1 cellular context compared by ENCODE assay signal in genomic region chr3:55571913-55572312, GRCh38.
TF ChIP-seq lines count a peak whose summit lies in the region.

No MANE protein-coding gene starts in this region.

TF ChIP-seq in WTC11, 78 proteins besides CTCF, POLR2A, EP300 and RAD21 (continued from another document):
- no peak for TF ChIP-seq ARID4B (CRISPR knock-in tag; IDR thresholded peaks at IDR 0.05; ENCODE audit: borderline replicate concordance)
- peak; percentile 41; the same call in 1 of the 2 replicates for TF ChIP-seq SP1 (CRISPR knock-in tag; conservative IDR thresholded peaks at IDR 0.05)
- TF ChIP-seq ELF4 (CRISPR knock-in tag; IDR thresholded peaks at IDR 0.05; ENCODE audit: low read depth): no peak
- TF ChIP-seq IRF1 (CRISPR knock-in tag; IDR thresholded peaks at IDR 0.05): no peak
- TF ChIP-seq EMX1 (CRISPR knock-in tag; IDR thresholded peaks at IDR 0.05): no peak
- peak; percentile 56; the same call in 1 of the 2 replicates for TF ChIP-seq MAX (CRISPR knock-in tag; IDR thresholded peaks at IDR 0.05)
- TF ChIP-seq, protein P1, sequence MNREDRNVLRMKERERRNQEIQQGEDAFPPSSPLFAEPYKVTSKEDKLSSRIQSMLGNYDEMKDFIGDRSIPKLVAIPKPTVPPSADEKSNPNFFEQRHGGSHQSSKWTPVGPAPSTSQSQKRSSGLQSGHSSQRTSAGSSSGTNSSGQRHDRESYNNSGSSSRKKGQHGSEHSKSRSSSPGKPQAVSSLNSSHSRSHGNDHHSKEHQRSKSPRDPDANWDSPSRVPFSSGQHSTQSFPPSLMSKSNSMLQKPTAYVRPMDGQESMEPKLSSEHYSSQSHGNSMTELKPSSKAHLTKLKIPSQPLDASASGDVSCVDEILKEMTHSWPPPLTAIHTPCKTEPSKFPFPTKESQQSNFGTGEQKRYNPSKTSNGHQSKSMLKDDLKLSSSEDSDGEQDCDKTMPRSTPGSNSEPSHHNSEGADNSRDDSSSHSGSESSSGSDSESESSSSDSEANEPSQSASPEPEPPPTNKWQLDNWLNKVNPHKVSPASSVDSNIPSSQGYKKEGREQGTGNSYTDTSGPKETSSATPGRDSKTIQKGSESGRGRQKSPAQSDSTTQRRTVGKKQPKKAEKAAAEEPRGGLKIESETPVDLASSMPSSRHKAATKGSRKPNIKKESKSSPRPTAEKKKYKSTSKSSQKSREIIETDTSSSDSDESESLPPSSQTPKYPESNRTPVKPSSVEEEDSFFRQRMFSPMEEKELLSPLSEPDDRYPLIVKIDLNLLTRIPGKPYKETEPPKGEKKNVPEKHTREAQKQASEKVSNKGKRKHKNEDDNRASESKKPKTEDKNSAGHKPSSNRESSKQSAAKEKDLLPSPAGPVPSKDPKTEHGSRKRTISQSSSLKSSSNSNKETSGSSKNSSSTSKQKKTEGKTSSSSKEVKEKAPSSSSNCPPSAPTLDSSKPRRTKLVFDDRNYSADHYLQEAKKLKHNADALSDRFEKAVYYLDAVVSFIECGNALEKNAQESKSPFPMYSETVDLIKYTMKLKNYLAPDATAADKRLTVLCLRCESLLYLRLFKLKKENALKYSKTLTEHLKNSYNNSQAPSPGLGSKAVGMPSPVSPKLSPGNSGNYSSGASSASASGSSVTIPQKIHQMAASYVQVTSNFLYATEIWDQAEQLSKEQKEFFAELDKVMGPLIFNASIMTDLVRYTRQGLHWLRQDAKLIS (CRISPR knock-in tag; IDR thresholded peaks at IDR 0.05; ENCODE audit: borderline replicate concordance): no peak
- no peak for TF ChIP-seq RELA (CRISPR knock-in tag; IDR thresholded peaks at IDR 0.05; ENCODE audit: borderline replicate concordance)
- peak; percentile 71; the same call in 1 of the 2 replicates for TF ChIP-seq TP53 (CRISPR knock-in tag; IDR thresholded peaks at IDR 0.05)
- no peak for TF ChIP-seq MXD4 (CRISPR knock-in tag; IDR thresholded peaks at IDR 0.05; ENCODE audit: borderline replicate concordance)
- TF ChIP-seq, protein P2, sequence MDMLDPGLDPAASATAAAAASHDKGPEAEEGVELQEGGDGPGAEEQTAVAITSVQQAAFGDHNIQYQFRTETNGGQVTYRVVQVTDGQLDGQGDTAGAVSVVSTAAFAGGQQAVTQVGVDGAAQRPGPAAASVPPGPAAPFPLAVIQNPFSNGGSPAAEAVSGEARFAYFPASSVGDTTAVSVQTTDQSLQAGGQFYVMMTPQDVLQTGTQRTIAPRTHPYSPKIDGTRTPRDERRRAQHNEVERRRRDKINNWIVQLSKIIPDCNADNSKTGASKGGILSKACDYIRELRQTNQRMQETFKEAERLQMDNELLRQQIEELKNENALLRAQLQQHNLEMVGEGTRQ (CRISPR knock-in tag; IDR thresholded peaks at IDR 0.05): no peak
- TF ChIP-seq ZNF138 (CRISPR knock-in tag; conservative IDR thresholded peaks at IDR 0.05): no peak; the same call in 1 of the 2 replicates
- TF ChIP-seq, protein P3, sequence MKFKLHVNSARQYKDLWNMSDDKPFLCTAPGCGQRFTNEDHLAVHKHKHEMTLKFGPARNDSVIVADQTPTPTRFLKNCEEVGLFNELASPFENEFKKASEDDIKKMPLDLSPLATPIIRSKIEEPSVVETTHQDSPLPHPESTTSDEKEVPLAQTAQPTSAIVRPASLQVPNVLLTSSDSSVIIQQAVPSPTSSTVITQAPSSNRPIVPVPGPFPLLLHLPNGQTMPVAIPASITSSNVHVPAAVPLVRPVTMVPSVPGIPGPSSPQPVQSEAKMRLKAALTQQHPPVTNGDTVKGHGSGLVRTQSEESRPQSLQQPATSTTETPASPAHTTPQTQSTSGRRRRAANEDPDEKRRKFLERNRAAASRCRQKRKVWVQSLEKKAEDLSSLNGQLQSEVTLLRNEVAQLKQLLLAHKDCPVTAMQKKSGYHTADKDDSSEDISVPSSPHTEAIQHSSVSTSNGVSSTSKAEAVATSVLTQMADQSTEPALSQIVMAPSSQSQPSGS (CRISPR knock-in tag; IDR thresholded peaks at IDR 0.05; ENCODE audit: borderline replicate concordance, low read depth): no peak
- no peak for TF ChIP-seq CREB1 (CRISPR knock-in tag; IDR thresholded peaks at IDR 0.05)
- no peak for TF ChIP-seq ATF1 (CRISPR knock-in tag; IDR thresholded peaks at IDR 0.05)
- 0 out of 2 replicates have a peak, but pooled peaks have one; percentile 17 for TF ChIP-seq NFE2L1 (CRISPR knock-in tag; IDR thresholded peaks at IDR 0.05)
- TF ChIP-seq ATF6 (CRISPR knock-in tag; IDR thresholded peaks at IDR 0.05): no peak
- TF ChIP-seq NFATC4 (CRISPR knock-in tag; IDR thresholded peaks at IDR 0.05): no peak
- TF ChIP-seq FOXP1 (CRISPR knock-in tag; IDR thresholded peaks at IDR 0.05; ENCODE audit: borderline replicate concordance): no peak
- TF ChIP-seq, protein P4, sequence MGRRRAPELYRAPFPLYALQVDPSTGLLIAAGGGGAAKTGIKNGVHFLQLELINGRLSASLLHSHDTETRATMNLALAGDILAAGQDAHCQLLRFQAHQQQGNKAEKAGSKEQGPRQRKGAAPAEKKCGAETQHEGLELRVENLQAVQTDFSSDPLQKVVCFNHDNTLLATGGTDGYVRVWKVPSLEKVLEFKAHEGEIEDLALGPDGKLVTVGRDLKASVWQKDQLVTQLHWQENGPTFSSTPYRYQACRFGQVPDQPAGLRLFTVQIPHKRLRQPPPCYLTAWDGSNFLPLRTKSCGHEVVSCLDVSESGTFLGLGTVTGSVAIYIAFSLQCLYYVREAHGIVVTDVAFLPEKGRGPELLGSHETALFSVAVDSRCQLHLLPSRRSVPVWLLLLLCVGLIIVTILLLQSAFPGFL (CRISPR knock-in tag; IDR thresholded peaks at IDR 0.05; ENCODE audit: borderline replicate concordance): no peak
- TF ChIP-seq GTF2I (CRISPR knock-in tag; conservative IDR thresholded peaks at IDR 0.05): no peak
- TF ChIP-seq IRF2 (CRISPR knock-in tag; IDR thresholded peaks at IDR 0.05; ENCODE audit: borderline replicate concordance, low read depth): no peak
- no peak for TF ChIP-seq STAT6 (CRISPR knock-in tag; conservative IDR thresholded peaks at IDR 0.05; ENCODE audit: low read depth)
- TF ChIP-seq ZNF423 (CRISPR knock-in tag; IDR thresholded peaks at IDR 0.05): peak; percentile 75
- TF ChIP-seq ZNF219 (CRISPR knock-in tag; IDR thresholded peaks at IDR 0.05; ENCODE audit: borderline replicate concordance): 0 out of 2 replicates have a peak, but pooled peaks have one; percentile 33
- TF ChIP-seq SMAD3 (CRISPR knock-in tag; IDR thresholded peaks at IDR 0.05; ENCODE audit: borderline replicate concordance): no peak
- no peak for TF ChIP-seq ZNF416 (CRISPR knock-in tag; IDR thresholded peaks at IDR 0.05)
- peak; percentile 48; the same call in 1 of the 2 replicates for TF ChIP-seq ZBTB21 (CRISPR knock-in tag; IDR thresholded peaks at IDR 0.05; ENCODE audit: borderline replicate concordance)
- TF ChIP-seq ZNF396 (CRISPR knock-in tag; IDR thresholded peaks at IDR 0.05; ENCODE audit: borderline replicate concordance): no peak
- TF ChIP-seq CBFB (CRISPR knock-in tag; IDR thresholded peaks at IDR 0.05; ENCODE audit: low read depth): no peak
- TF ChIP-seq, protein P5, sequence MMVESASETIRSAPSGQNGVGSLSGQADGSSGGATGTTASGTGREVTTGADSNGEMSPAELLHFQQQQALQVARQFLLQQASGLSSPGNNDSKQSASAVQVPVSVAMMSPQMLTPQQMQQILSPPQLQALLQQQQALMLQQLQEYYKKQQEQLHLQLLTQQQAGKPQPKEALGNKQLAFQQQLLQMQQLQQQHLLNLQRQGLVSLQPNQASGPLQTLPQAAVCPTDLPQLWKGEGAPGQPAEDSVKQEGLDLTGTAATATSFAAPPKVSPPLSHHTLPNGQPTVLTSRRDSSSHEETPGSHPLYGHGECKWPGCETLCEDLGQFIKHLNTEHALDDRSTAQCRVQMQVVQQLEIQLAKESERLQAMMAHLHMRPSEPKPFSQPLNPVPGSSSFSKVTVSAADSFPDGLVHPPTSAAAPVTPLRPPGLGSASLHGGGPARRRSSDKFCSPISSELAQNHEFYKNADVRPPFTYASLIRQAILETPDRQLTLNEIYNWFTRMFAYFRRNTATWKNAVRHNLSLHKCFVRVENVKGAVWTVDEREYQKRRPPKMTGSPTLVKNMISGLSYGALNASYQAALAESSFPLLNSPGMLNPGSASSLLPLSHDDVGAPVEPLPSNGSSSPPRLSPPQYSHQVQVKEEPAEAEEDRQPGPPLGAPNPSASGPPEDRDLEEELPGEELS (CRISPR knock-in tag; IDR thresholded peaks at IDR 0.05): peak; percentile 55; the same call in 1 of the 2 replicates
- no peak for TF ChIP-seq NR2C2 (CRISPR knock-in tag; IDR thresholded peaks at IDR 0.05)
- no peak for TF ChIP-seq CREM (CRISPR knock-in tag; IDR thresholded peaks at IDR 0.05)
- TF ChIP-seq GRHL2 (CRISPR knock-in tag; IDR thresholded peaks at IDR 0.05; ENCODE audit: insufficient replicate concordance, severe bottlenecking): no peak
- TF ChIP-seq TEAD1 (CRISPR knock-in tag; IDR thresholded peaks at IDR 0.05): peak; percentile 96
